In the genomic region with DNA sequence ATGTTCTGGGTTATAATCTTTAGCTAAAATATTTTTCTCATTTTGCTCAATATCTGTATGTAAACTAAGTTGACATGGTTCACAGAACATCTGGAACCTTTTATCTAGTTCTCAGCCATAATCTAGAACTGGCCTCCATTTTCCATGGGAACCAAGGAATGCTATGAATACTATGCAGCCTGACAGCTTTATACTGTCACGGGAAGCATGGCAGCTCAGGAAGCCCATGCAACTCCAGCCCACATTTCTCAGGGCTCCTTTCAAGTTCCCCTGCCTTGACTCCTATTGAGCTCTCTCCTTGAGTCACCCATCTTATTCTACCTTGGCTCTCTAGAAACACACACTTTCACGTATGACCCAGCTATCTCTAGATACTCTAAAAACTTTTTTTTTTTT, we compare ENCODE assay signal across 1 cellular context.
TF ChIP-seq lines count a peak whose summit lies in the region.

No MANE protein-coding gene starts in this region.

TF ChIP-seq in K562, 482 proteins besides CTCF, POLR2A, EP300 and RAD21 (continued from another document):
- TF ChIP-seq, protein P1, sequence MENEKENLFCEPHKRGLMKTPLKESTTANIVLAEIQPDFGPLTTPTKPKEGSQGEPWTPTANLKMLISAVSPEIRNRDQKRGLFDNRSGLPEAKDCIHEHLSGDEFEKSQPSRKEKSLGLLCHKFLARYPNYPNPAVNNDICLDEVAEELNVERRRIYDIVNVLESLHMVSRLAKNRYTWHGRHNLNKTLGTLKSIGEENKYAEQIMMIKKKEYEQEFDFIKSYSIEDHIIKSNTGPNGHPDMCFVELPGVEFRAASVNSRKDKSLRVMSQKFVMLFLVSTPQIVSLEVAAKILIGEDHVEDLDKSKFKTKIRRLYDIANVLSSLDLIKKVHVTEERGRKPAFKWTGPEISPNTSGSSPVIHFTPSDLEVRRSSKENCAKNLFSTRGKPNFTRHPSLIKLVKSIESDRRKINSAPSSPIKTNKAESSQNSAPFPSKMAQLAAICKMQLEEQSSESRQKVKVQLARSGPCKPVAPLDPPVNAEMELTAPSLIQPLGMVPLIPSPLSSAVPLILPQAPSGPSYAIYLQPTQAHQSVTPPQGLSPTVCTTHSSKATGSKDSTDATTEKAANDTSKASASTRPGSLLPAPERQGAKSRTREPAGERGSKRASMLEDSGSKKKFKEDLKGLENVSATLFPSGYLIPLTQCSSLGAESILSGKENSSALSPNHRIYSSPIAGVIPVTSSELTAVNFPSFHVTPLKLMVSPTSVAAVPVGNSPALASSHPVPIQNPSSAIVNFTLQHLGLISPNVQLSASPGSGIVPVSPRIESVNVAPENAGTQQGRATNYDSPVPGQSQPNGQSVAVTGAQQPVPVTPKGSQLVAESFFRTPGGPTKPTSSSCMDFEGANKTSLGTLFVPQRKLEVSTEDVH (IDR thresholded peaks at IDR 0.05; ENCODE audit: low read depth, partially characterized antibody): peak; percentile 59
- TF ChIP-seq ARNT (IDR thresholded peaks at IDR 0.05): peak in 1 of 2 experiments; percentile 83; a peak in 1 of 4 replicates
- TF ChIP-seq RFX1 (IDR thresholded peaks at IDR 0.05): peak; percentile 23; the same call in 1 of the 2 replicates
- TF ChIP-seq, protein P2, sequence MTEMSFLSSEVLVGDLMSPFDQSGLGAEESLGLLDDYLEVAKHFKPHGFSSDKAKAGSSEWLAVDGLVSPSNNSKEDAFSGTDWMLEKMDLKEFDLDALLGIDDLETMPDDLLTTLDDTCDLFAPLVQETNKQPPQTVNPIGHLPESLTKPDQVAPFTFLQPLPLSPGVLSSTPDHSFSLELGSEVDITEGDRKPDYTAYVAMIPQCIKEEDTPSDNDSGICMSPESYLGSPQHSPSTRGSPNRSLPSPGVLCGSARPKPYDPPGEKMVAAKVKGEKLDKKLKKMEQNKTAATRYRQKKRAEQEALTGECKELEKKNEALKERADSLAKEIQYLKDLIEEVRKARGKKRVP (CRISPR knock-in tag; IDR thresholded peaks at IDR 0.05): 0 out of 2 replicates have a peak, but pooled peaks have one; percentile 10
- 0 out of 2 replicates have a peak, but pooled peaks have one; percentile 11 for TF ChIP-seq ZZZ3 (IDR thresholded peaks at IDR 0.05)
- TF ChIP-seq RBM25 (IDR thresholded peaks at IDR 0.05; ENCODE audit: low read depth, low read length, severe bottlenecking): no peak
